26 cellular contexts compared by ENCODE assay signal in genomic region chr21:24693779-24694178, GRCh38.
DNase-seq lines count a peak whose midpoint lies in the region; TF ChIP-seq lines count a peak whose summit lies in the region.
"Had no signal": no experiment of that assay in that cellular context is flagged by ENCODE, and none has a peak within 500 bp of the region (broad histone marks: within the 10 kb centered on the region; RNA-seq: fewer than 3 reads in every experiment).

No MANE protein-coding gene starts in this region.

- H3K4me1 ChIP-seq in Karpas-422 (ENCODE audit: low read length) (no peaks in the 10 kb centered on the region), PC-9 (replicated peaks; ENCODE audit: insufficient read depth) (no peaks in the 10 kb centered on the region), endocrine pancreas (ENCODE audit: control insufficient read depth, insufficient read depth, low read length) (no peaks in the 10 kb centered on the region), smooth muscle cell (ENCODE audit: low read depth) (no peaks in the 10 kb centered on the region)
- H3K4me1 ChIP-seq: Caco-2, esophagus muscularis mucosa, spleen had no signal

- H3K79me2 ChIP-seq in Karpas-422 (ENCODE audit: low read length) (no peaks in the 10 kb centered on the region), PC-9 (ENCODE audit: low read depth) (no peaks in the 10 kb centered on the region), smooth muscle cell (ENCODE audit: low read depth) (no peaks in the 10 kb centered on the region)

- H3K4me3 ChIP-seq in Karpas-422 (ENCODE audit: low read length) (no peak overlapping the region), PC-9 (peak overlapping the region; percentile 40; the same call in 1 of the 2 replicates), endocrine pancreas (ENCODE audit: control insufficient read depth, insufficient read depth, low read length) (peak overlapping the region; percentile 47), smooth muscle cell (no peak overlapping the region)

- H3K36me3 ChIP-seq in Karpas-422 (ENCODE audit: insufficient read depth, low read length) (no peaks in the 10 kb centered on the region), PC-9 (ENCODE audit: low read depth) (no peaks in the 10 kb centered on the region), endocrine pancreas (ENCODE audit: control insufficient read depth, insufficient read depth, low read length) (no peaks in the 10 kb centered on the region), smooth muscle cell (ENCODE audit: low read depth) (no peaks in the 10 kb centered on the region)
- H3K36me3 ChIP-seq: esophagus muscularis mucosa, spleen had no signal

- H3F3A ChIP-seq in PC-9 (ENCODE audit: insufficient read depth, low read depth) (no peaks in the 10 kb centered on the region), smooth muscle cell (ENCODE audit: low read depth) (no peaks in the 10 kb centered on the region)

- H2AFZ ChIP-seq in Karpas-422 (ENCODE audit: low read length): no peak overlapping the region
- peak overlapping the region; percentile 68 for H2AFZ ChIP-seq in PC-9
- H2AFZ ChIP-seq in smooth muscle cell (ENCODE audit: low read depth): no peak overlapping the region

- CTCF ChIA-PET in PC-9 (lab: Charles Lee): no interaction called here

- BruUV-seq in PC-9 (replicated peaks; lab: Mats Ljungman, UMichigan): no TSS peak

- 75% methylated on average over 2 of the region's 2 CpGs for WGBS in smooth muscle cell (ENCODE audit: low lambda C conversion rate)

- H3K27ac ChIP-seq in Karpas-422 (ENCODE audit: low read length) (no peak overlapping the region), PC-9 (no peak overlapping the region), smooth muscle cell (ENCODE audit: low read depth) (no peak overlapping the region)
- H3K27ac ChIP-seq: esophagus muscularis mucosa, spleen had no signal

- peak overlapping the region; percentile 13 for H3K4me2 ChIP-seq in Karpas-422 (ENCODE audit: low read depth, low read length, poor library complexity, severe bottlenecking)
- H3K4me2 ChIP-seq in PC-9: peak overlapping the region; percentile 71
- H3K4me2 ChIP-seq in smooth muscle cell: no peak overlapping the region

- H3K9ac ChIP-seq in Karpas-422 (ENCODE audit: low read length) (no peak overlapping the region), endocrine pancreas (ENCODE audit: control insufficient read depth, insufficient read depth, low read length) (no peak overlapping the region), smooth muscle cell (ENCODE audit: low read depth) (no peak overlapping the region)

- TF ChIP-seq CTCF in PC-9 (conservative IDR thresholded peaks at IDR 0.05): no peak
- no peak for TF ChIP-seq CTCF in smooth muscle cell (IDR thresholded peaks at IDR 0.05; ENCODE audit: borderline replicate concordance, insufficient read depth, poor library complexity, severe bottlenecking)

- POLR2A ChIA-PET in PC-9 (lab: Charles Lee; ENCODE audit: unreplicated experiment): no interaction called here

- peak; percentile 39 for DNase-seq in DMS53 (lab: John Stamatoyannopoulos, UW)
- no peak for DNase-seq in Karpas-422
- no peak for DNase-seq in PC-9
- DNase-seq in SKM-1 treated with dmso at 0.1 percent for 144 hours (lab: John Stamatoyannopoulos, UW; ENCODE audit: unreplicated experiment): no peak
- DNase-seq in smooth muscle cell (lab: John Stamatoyannopoulos, UW; ENCODE audit: unreplicated experiment): no peak
- DNase-seq in hippocampal formation (lab: John Stamatoyannopoulos, UW): no peak
- DNase-seq: activated CD4-positive, alpha-beta T cell treated with anti-CD3 and anti-CD28 coated beads for 1 hour; activated CD8-positive, alpha-beta T cell treated with anti-CD3 and anti-CD28 coated beads, Interleukin-2, amount 10 ng/mL, durations not matched to agents 7 days and 5 days; activated T-cell treated with anti-CD3 and anti-CD28 coated beads, Interleukin-2, amount 50 U/mL, for 1 hour; C1 segment of cervical spinal cord; Caco-2; effector memory CD4-positive, alpha-beta T cell; foreskin melanocyte; KBM-7; left ventricle myocardium superior; MV-4-11; natural killer cell; NCI-H1694; NCI-H526 treated with DMSO at 0.1 percent for 48 hours; retina; spleen; stimulated activated CD4-positive, alpha-beta T cell treated with anti-CD3 and anti-CD28 coated beads, Interleukin-4, amount 100 ng/mL, for 1 hour; stimulated activated naive B cell treated with anti-CD40 and anti-IgM and Interleukin-4, amounts not matched to agents 10 μg/mL and 1 μg/mL and 100 μg/mL, for 72 hours; T-helper 1 cell had no signal

- H4K20me1 ChIP-seq in Karpas-422 (ENCODE audit: insufficient read depth, low read depth, low read length) (no peaks in the 10 kb centered on the region), PC-9 (ENCODE audit: insufficient read depth) (no peaks in the 10 kb centered on the region), smooth muscle cell (ENCODE audit: low read depth) (no peaks in the 10 kb centered on the region)

- intact Hi-C loops in PC-9 (cut with micrococcal nuclease; ENCODE audit: unreplicated experiment): no loop called here

- H3K9me3 ChIP-seq in Karpas-422 (ENCODE audit: low read length) (peaks cover 6% of the 10 kb centered on the region), PC-9 (ENCODE audit: insufficient read depth, low read depth) (no peaks in the 10 kb centered on the region), endocrine pancreas (ENCODE audit: control insufficient read depth, low read length) (no peaks in the 10 kb centered on the region), smooth muscle cell (replicated peaks; ENCODE audit: low read depth) (peaks cover 3% of the 10 kb centered on the region)
- H3K9me3 ChIP-seq: Caco-2, esophagus muscularis mucosa, spleen had no signal

- H3K27me3 ChIP-seq in Karpas-422 (ENCODE audit: low read length) (no peaks in the 10 kb centered on the region), PC-9 (ENCODE audit: insufficient read depth, low read depth) (no peaks in the 10 kb centered on the region), endocrine pancreas (ENCODE audit: control insufficient read depth, insufficient read depth, low read length) (no peaks in the 10 kb centered on the region), smooth muscle cell (ENCODE audit: low read depth) (no peaks in the 10 kb centered on the region)
- H3K27me3 ChIP-seq: esophagus muscularis mucosa, spleen had no signal

- H3K9me2 ChIP-seq in Karpas-422 (replicated peaks; ENCODE audit: insufficient read depth, low read length): no peaks in the 10 kb centered on the region
- no peaks in the 10 kb centered on the region for H3K9me2 ChIP-seq in PC-9 (ENCODE audit: insufficient read depth)

Comparison
In these comparisons a context has a peak if more than half of its experiments do, and no peak if none do; other contexts are left out.
1. H3K4me3 ChIP-seq: peak in PC-9 (single experiment) and endocrine pancreas (single experiment); none in Karpas-422 (single experiment) and smooth muscle cell (single experiment).